11 cellular contexts compared by ENCODE assay signal in the genomic region with DNA sequence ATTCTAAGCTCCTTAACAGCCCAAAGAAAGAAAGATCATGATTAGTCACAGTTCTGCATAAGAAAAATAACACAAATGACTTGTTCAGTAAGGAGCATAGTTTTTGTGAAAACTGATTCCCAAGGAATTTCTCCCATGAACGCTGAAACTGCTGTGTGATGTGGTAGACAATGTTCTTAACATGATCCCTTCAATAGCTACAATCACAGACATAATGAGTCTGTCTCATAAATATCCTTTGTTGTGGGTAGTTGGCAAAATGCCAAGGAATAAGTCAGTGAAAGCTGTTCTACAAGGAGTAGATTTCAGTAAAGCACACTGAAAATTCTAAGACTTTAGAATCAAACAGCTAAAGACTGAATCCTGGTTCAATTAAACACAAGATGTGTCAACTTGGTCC.
DNase-seq lines count a peak whose midpoint lies in the region; ATAC-seq, FAIRE-seq and TF ChIP-seq lines count a peak whose summit lies in the region.
"Had no signal": no experiment of that assay in that cellular context is flagged by ENCODE, and none has a peak within 500 bp of the region (broad histone marks: within the 10 kb centered on the region; RNA-seq: fewer than 3 reads in every experiment).

No MANE protein-coding gene starts in this region.

- no peaks in the 10 kb centered on the region for H3K9me3 Mint-ChIP-seq in stimulated activated naive B cell treated with anti-CD40 and anti-IgM and Interleukin-4, amounts not matched to agents 10 μg/mL and 1 μg/mL and 100 μg/mL, for 72 hours

- H3K4me1 ChIP-seq in HCT116 (ENCODE audit: control insufficient read depth in 1 of 2, insufficient read depth in 2 of 2, low read length in 2 of 2) = peaks cover 0 to 2% of the 10 kb centered on the region in 2 experiments; a peak in 1 of 4 replicates
- H3K4me1 ChIP-seq: right atrium auricular region had no signal

- H3K4me2 ChIP-seq in HCT116 (ENCODE audit: low read length) = no peak overlapping the region

- H4K20me1 ChIP-seq in HCT116 (ENCODE audit: insufficient read depth) = no peaks in the 10 kb centered on the region

- no peaks in the 10 kb centered on the region for H3K4me1 Mint-ChIP-seq in stimulated activated naive B cell treated with anti-CD40 and anti-IgM and Interleukin-4, amounts not matched to agents 10 μg/mL and 1 μg/mL and 100 μg/mL, for 72 hours

- peaks cover 12 to 15% of the 10 kb centered on the region in 2 donors for H3K27me3 Mint-ChIP-seq in stimulated activated naive B cell treated with anti-CD40 and anti-IgM and Interleukin-4, amounts not matched to agents 10 μg/mL and 1 μg/mL and 100 μg/mL, for 72 hours

- no peaks in the 10 kb centered on the region for H3K36me3 Mint-ChIP-seq in stimulated activated naive B cell treated with anti-CD40 and anti-IgM and Interleukin-4, amounts not matched to agents 10 μg/mL and 1 μg/mL and 100 μg/mL, for 72 hours

- CTCF ChIA-PET in HCT116 (lab: Charles Lee) = no interaction called here

- BruUV-seq in HCT116 (replicated peaks; lab: Mats Ljungman, UMichigan) = no TSS peak

- POLR2A ChIA-PET in HCT116 (lab: Charles Lee) = no interaction called here

- H3K9me2 ChIP-seq in HCT116 (ENCODE audit: insufficient read depth) = no peaks in the 10 kb centered on the region

- TF ChIP-seq CTCF in HCT116 (IDR thresholded peaks at IDR 0.05 in 2 of 3, conservative IDR thresholded peaks at IDR 0.05 in 1 of 3; ENCODE audit: borderline replicate concordance in 1 of 3, insufficient read depth in 1 of 3, low read depth in 2 of 3, low read length in 2 of 3) = no peak

- no peak for ATAC-seq in HCT116
- ATAC-seq in stimulated activated naive B cell treated with anti-CD40 and anti-IgM and Interleukin-4, amounts not matched to agents 10 μg/mL and 1 μg/mL and 100 μg/mL, for 72 hours (replicated peaks) = no peak

- H3K27me3 ChIP-seq in HCT116 (ENCODE audit: insufficient read depth, low read length) = no peaks in the 10 kb centered on the region
- H3K27me3 ChIP-seq: right atrium auricular region had no signal

- no peak overlapping the region for H3K27ac ChIP-seq in HCT116 (ENCODE audit: low read depth, low read length)
- H3K27ac ChIP-seq: right atrium auricular region had no signal

- no peak overlapping the region for H3K4me3 Mint-ChIP-seq in stimulated activated naive B cell treated with anti-CD40 and anti-IgM and Interleukin-4, amounts not matched to agents 10 μg/mL and 1 μg/mL and 100 μg/mL, for 72 hours

- RAD21 ChIA-PET in HCT116 (lab: Charles Lee; ENCODE audit: low non-redundant PET in 1 of 2, low total read pairs in 2 of 2, uncharacterized antibody in 2 of 2, unreplicated experiment in 2 of 2) = no interaction called here

- peak; percentile 21 for FAIRE-seq in endometrium (lab: Jason Lieb, UNC)

- H3K9me3 ChIP-seq in HCT116 (ENCODE audit: control insufficient read depth in 1 of 2, insufficient read depth in 1 of 2, low read depth in 1 of 2, low read length in 2 of 2) = no peaks in the 10 kb centered on the region
- H3K9me3 ChIP-seq: right atrium auricular region had no signal

- no peak for TF ChIP-seq RAD21 in HCT116 (IDR thresholded peaks at IDR 0.05; ENCODE audit: low read depth)

- no peak for TF ChIP-seq POLR2A in HCT116 (IDR thresholded peaks at IDR 0.05; ENCODE audit: borderline replicate concordance, extremely low read depth, insufficient read depth, insufficient read length)

- no peaks in the 10 kb centered on the region for H3K79me2 ChIP-seq in HCT116 (ENCODE audit: insufficient read depth, low read length)

- intact Hi-C loops in HCT116 (cut with micrococcal nuclease) = no loop called here

- no peak overlapping the region for H3K9ac ChIP-seq in HCT116 (ENCODE audit: low read length)

- no peak overlapping the region for H3K4me3 ChIP-seq in HCT116 (replicated peaks in 1 of 2; ENCODE audit: low read depth in 1 of 2, low read length in 2 of 2)
- H3K4me3 ChIP-seq: right atrium auricular region had no signal

- no peak overlapping the region for H2AFZ ChIP-seq in HCT116 (ENCODE audit: low read depth, low read length, poor library complexity, severe bottlenecking)

- DNase-seq in HCT116 (ENCODE audit: low read depth, low spot score) (peak; percentile 15), NCI-H446 treated with DMSO at 0.1 percent for 48 hours (lab: John Stamatoyannopoulos, UW) (peak; percentile 69), putamen (ENCODE audit: low spot score) (peak; percentile 43), NCI-H2227 (lab: John Stamatoyannopoulos, UW; ENCODE audit: unreplicated experiment) (no peak), SKM-1 (lab: John Stamatoyannopoulos, UW; ENCODE audit: unreplicated experiment) (no peak)
- DNase-seq in stimulated activated naive B cell treated with anti-CD40 and anti-IgM and Interleukin-4, amounts not matched to agents 10 μg/mL and 1 μg/mL and 100 μg/mL, for 72 hours = no peak
- no peak for DNase-seq in stimulated activated CD4-positive, alpha-beta T cell treated with anti-CD3 and anti-CD28 coated beads, Interleukin-2, amount 100 ng/mL, for 24 hours
- DNase-seq: activated CD8-positive, alpha-beta memory T cell treated with anti-CD3 and anti-CD28 coated beads, Interleukin-2, amount 50 U/mL, for 48 hours; cortex of kidney had no signal

- H3K27ac Mint-ChIP-seq in stimulated activated naive B cell treated with anti-CD40 and anti-IgM and Interleukin-4, amounts not matched to agents 10 μg/mL and 1 μg/mL and 100 μg/mL, for 72 hours = no peak overlapping the region

- H3K36me3 ChIP-seq in HCT116 (ENCODE audit: control insufficient read depth in 1 of 2, insufficient read depth in 2 of 2, low read length in 2 of 2) = no peaks in the 10 kb centered on the region
- H3K36me3 ChIP-seq: right atrium auricular region had no signal

TF ChIP-seq in HCT116, 20 proteins besides CTCF, POLR2A, EP300 and RAD21:
- TF ChIP-seq ZFX (IDR thresholded peaks at IDR 0.05) = no peak
- TF ChIP-seq ELF1 (IDR thresholded peaks at IDR 0.05; ENCODE audit: borderline replicate concordance, low read depth) = no peak
- no peak for TF ChIP-seq REST (IDR thresholded peaks at IDR 0.05; ENCODE audit: low read depth)
- no peak for TF ChIP-seq JUND (IDR thresholded peaks at IDR 0.05)
- TF ChIP-seq FOSL1 (IDR thresholded peaks at IDR 0.05; ENCODE audit: low read depth) = 0 out of 2 replicates have a peak, but pooled peaks have one; percentile 13

Comparison
In these comparisons a context has a peak if more than half of its experiments do, and no peak if none do; other contexts are left out.
1. DNase-seq: peak in HCT116 (single experiment), NCI-H446 treated with DMSO at 0.1 percent for 48 hours (single experiment) and putamen (single experiment); none in NCI-H2227 (single experiment), stimulated activated naive B cell treated with anti-CD40 and anti-IgM and Interleukin-4, amounts not matched to agents 10 μg/mL and 1 μg/mL and 100 μg/mL, for 72 hours (single experiment), SKM-1 (single experiment) and stimulated activated CD4-positive, alpha-beta T cell treated with anti-CD3 and anti-CD28 coated beads, Interleukin-2, amount 100 ng/mL, for 24 hours (0 of 2).